In genomic region chr10:5692476-5693358, GRCh38 we compare ENCODE assay signal across 1 cellular context.
TF ChIP-seq lines count a peak whose summit lies in the region.

No MANE protein-coding gene starts in this region.

TF ChIP-seq in K562, 482 proteins besides CTCF, POLR2A, EP300 and RAD21 (continued from another document and continues in another):
- TF ChIP-seq NR0B1 (IDR thresholded peaks at IDR 0.05; ENCODE audit: partially characterized antibody) = no peak
- peak; percentile 22; the same call in 1 of the 2 replicates for TF ChIP-seq SIN3B (IDR thresholded peaks at IDR 0.05; ENCODE audit: low read depth)
- 0 out of 2 replicates have a peak, but pooled peaks have one; percentile 18 for TF ChIP-seq ZBTB40 (IDR thresholded peaks at IDR 0.05)
- TF ChIP-seq ZBTB40 (CRISPR knock-in tag; IDR thresholded peaks at IDR 0.05) = no peak
- peak; percentile 24; the same call in 1 of the 2 replicates for TF ChIP-seq ATF3 (IDR thresholded peaks at IDR 0.05)
- TF ChIP-seq ATF3 (CRISPR knock-in tag; conservative IDR thresholded peaks at IDR 0.05) = no peak
- peak; percentile 87 for TF ChIP-seq MAX (CRISPR knock-in tag; IDR thresholded peaks at IDR 0.05)
- TF ChIP-seq ETS1 (conservative IDR thresholded peaks at IDR 0.05; ENCODE audit: control insufficient read depth, low read depth, low read length) = 0 out of 2 replicates have a peak, but pooled peaks have one; percentile 46
- peak; percentile 76 for TF ChIP-seq MGA (IDR thresholded peaks at IDR 0.05)
- TF ChIP-seq TRIM25 (IDR thresholded peaks at IDR 0.05; ENCODE audit: borderline replicate concordance) = no peak
- 0 out of 2 replicates have a peak, but pooled peaks have one; percentile 49 for TF ChIP-seq E2F1 (CRISPR knock-in tag; IDR thresholded peaks at IDR 0.05)
- TF ChIP-seq ZNF785 (CRISPR knock-in tag; IDR thresholded peaks at IDR 0.05) = no peak
- 0 out of 2 replicates have a peak, but pooled peaks have one; percentile 8 for TF ChIP-seq SOX6 (IDR thresholded peaks at IDR 0.05)
- no peak for TF ChIP-seq RBM22 (IDR thresholded peaks at IDR 0.05; ENCODE audit: low read depth, low read length, poor library complexity, severe bottlenecking)
- peak; percentile 2; the same call in 1 of the 2 replicates for TF ChIP-seq JUND (IDR thresholded peaks at IDR 0.05; ENCODE audit: borderline replicate concordance, low read depth, low read length)
- TF ChIP-seq JUND (tag; IDR thresholded peaks at IDR 0.05; ENCODE audit: borderline replicate concordance, low read depth, low read length) = no peak; the same call in 2 of the 3 replicates
- peak; percentile 98 for TF ChIP-seq RBBP5 (IDR thresholded peaks at IDR 0.05; ENCODE audit: borderline replicate concordance, insufficient read depth, low read length, poor library complexity, severe bottlenecking)
- no peak for TF ChIP-seq JUNB (CRISPR knock-in tag; conservative IDR thresholded peaks at IDR 0.05)
- TF ChIP-seq NEUROD1 (IDR thresholded peaks at IDR 0.05; ENCODE audit: borderline replicate concordance, low read depth, low read length, partially characterized antibody) = peak; percentile 63
- TF ChIP-seq SIN3A (IDR thresholded peaks at IDR 0.05; ENCODE audit: borderline replicate concordance in 2 of 2, control insufficient read depth in 1 of 2, low read depth in 2 of 2, low read length in 2 of 2) = peak in 1 of 2 experiments; percentile 68; a peak in 1 of 4 replicates
